Comparison of ENCODE assay signal across 15 cellular contexts in genomic region chr5:142342128-142342981, GRCh38. TPM values are rescaled to one million over a fixed set of nuclear protein-coding genes. Genes with fewer than 3 reads are reported as not detected.
DNase-seq lines count a peak whose midpoint lies in the region; ATAC-seq and TF ChIP-seq lines count a peak whose summit lies in the region.
"Had no signal": no experiment of that assay in that cellular context is flagged by ENCODE, and none has a peak within 500 bp of the region (broad histone marks: within the 10 kb centered on the region; RNA-seq: fewer than 3 reads in every experiment).

No MANE protein-coding gene starts in this region.

- no peaks in the 10 kb centered on the region for H3K36me3 Mint-ChIP-seq in effector memory CD8-positive, alpha-beta T cell (ENCODE audit: insufficient read depth)

- H2AFZ ChIP-seq in smooth muscle cell (ENCODE audit: low read depth): no peak overlapping the region

- H3K27me3 ChIP-seq in smooth muscle cell (ENCODE audit: low read depth): no peaks in the 10 kb centered on the region

- in situ Hi-C loops in astrocyte of the spinal cord (cut with HindIII; ENCODE audit: low sequenced_read_pairs): no loop called here

- H4K20me1 ChIP-seq in smooth muscle cell (ENCODE audit: low read depth): no peaks in the 10 kb centered on the region

- no peak for TF ChIP-seq CTCF in astrocyte of the spinal cord (IDR thresholded peaks at IDR 0.05; ENCODE audit: low read depth, low read length)
- no peak for TF ChIP-seq CTCF in smooth muscle cell (IDR thresholded peaks at IDR 0.05; ENCODE audit: borderline replicate concordance, insufficient read depth, poor library complexity, severe bottlenecking)

- 70% methylated on average over 16 of the region's 16 CpGs for WGBS in smooth muscle cell (ENCODE audit: low lambda C conversion rate)

- H3K36me3 ChIP-seq in smooth muscle cell (ENCODE audit: low read depth): peaks cover 25% of the 10 kb centered on the region
- H3K36me3 ChIP-seq: HAP-1 had no signal

- H3K9me3 Mint-ChIP-seq in effector memory CD8-positive, alpha-beta T cell: peaks cover 6 to 9% of the 10 kb centered on the region in 2 donors

- peaks cover 20 to 37% of the 10 kb centered on the region in 2 donors for H3K27me3 Mint-ChIP-seq in effector memory CD8-positive, alpha-beta T cell

- H3K4me3 Mint-ChIP-seq in effector memory CD8-positive, alpha-beta T cell: no peak overlapping the region
- H3K4me3 Mint-ChIP-seq: central memory CD8-positive, alpha-beta T cell; nephron had no signal

- H3K4me3 ChIP-seq in astrocyte of the spinal cord (ENCODE audit: low read depth, low read length) (no peak overlapping the region), smooth muscle cell (no peak overlapping the region)
- H3K4me3 ChIP-seq: HAP-1 had no signal

- peaks cover 10% of the 10 kb centered on the region for H3K9me3 ChIP-seq in smooth muscle cell (replicated peaks; ENCODE audit: low read depth)

- no peak overlapping the region for H3K4me2 ChIP-seq in smooth muscle cell

- no peak overlapping the region for H3K9ac ChIP-seq in smooth muscle cell (ENCODE audit: low read depth)

- H3K4me1 Mint-ChIP-seq in effector memory CD8-positive, alpha-beta T cell (ENCODE audit: low read depth in 2 of 2): no peaks in the 10 kb centered on the region
- H3K4me1 Mint-ChIP-seq: central memory CD8-positive, alpha-beta T cell; nephron had no signal

- no peaks in the 10 kb centered on the region for H3F3A ChIP-seq in smooth muscle cell (ENCODE audit: low read depth)

- peak overlapping the region; percentile 71 for H3K27ac ChIP-seq in smooth muscle cell (ENCODE audit: low read depth)

- no peaks in the 10 kb centered on the region for H3K79me2 ChIP-seq in smooth muscle cell (ENCODE audit: low read depth)

- H3K27ac Mint-ChIP-seq in effector memory CD8-positive, alpha-beta T cell: no peak overlapping the region
- H3K27ac Mint-ChIP-seq: activated T-helper 2 cell treated with anti-CD3 and anti-CD28 coated beads, Interferon-gamma antibody, Interleukin-2, Interleukin-4, amounts not matched to agents 10 μg/mL and 5 μg/mL and 100 μg/mL, durations not matched to agents 14 hours and 24 hours and 36 hours; nephron had no signal

- no peak for ATAC-seq in GM18907 (IDR thresholded peaks at IDR 0.05; ENCODE audit: unreplicated experiment)
- no peak for ATAC-seq in effector memory CD8-positive, alpha-beta T cell (replicated peaks)
- ATAC-seq in GM18511 (IDR thresholded peaks at IDR 0.05; ENCODE audit: unreplicated experiment): no peak

- no peaks in the 10 kb centered on the region for H3K4me1 ChIP-seq in smooth muscle cell (ENCODE audit: low read depth)
- H3K4me1 ChIP-seq: HAP-1 had no signal

- DNase-seq in LHCN-M2 (ENCODE audit: low read depth): peak; percentile 48
- peak; percentile 49 for DNase-seq in astrocyte of the spinal cord (ENCODE audit: low read depth, low spot score)
- DNase-seq in iris pigment epithelial cell (ENCODE audit: low read depth): peak; percentile 59
- DNase-seq in smooth muscle cell (lab: John Stamatoyannopoulos, UW; ENCODE audit: unreplicated experiment): no peak
- DNase-seq in effector memory CD8-positive, alpha-beta T cell: no peak
- DNase-seq in NCI-H82 (lab: John Stamatoyannopoulos, UW): no peak
- DNase-seq: activated CD4-positive, alpha-beta T cell treated with anti-CD3 and anti-CD28 coated beads, Interleukin-2, amount 50 U/mL, for 1 hour; NCI-H146; small intestine had no signal

RNA-seq across cellular contexts. Expression of gene SPRY4, which starts 17.5 kb away (rescaled TPM):
- 25.6 and 36.4 TPM in 2 replicates for total RNA-seq in LHCN-M2 (2014; rRNA removed)
- 5.2 TPM for polyA plus RNA-seq in LHCN-M2 (2012)
- total RNA-seq in smooth muscle cell: 62.7 and 74.2 TPM in 2 replicates
- 47.4 and 49.3 TPM in 2 replicates for polyA plus RNA-seq in smooth muscle cell

Comparison
In these comparisons a context has a peak if more than half of its experiments do, and no peak if none do; other contexts are left out.
1. DNase-seq: peak in LHCN-M2 (single experiment), astrocyte of the spinal cord (single experiment) and iris pigment epithelial cell (single experiment); none in smooth muscle cell (single experiment), effector memory CD8-positive, alpha-beta T cell (0 of 3) and NCI-H82 (single experiment).